Comparison of ENCODE assay signal across 1 cellular context in genomic region chr14:58666737-58667136, GRCh38.
A peak's percentile ranks its signal among the peaks of the same experiment; 100 is the strongest.
TF ChIP-seq lines count a peak whose summit lies in the region.

No MANE protein-coding gene starts in this region.

TF ChIP-seq in HEK293, 187 proteins besides CTCF, POLR2A, EP300 and RAD21 (continued from another document):
- TF ChIP-seq REST (tag by site-specific recombination; IDR thresholded peaks at IDR 0.05) (no peak), ZNF37A (tag by site-specific recombination; IDR thresholded peaks at IDR 0.05) (no peak), ZXDB (tag by site-specific recombination; IDR thresholded peaks at IDR 0.05) (no peak), ZNF513 (tag by site-specific recombination; IDR thresholded peaks at IDR 0.05) (0 out of 2 replicates have a peak, but pooled peaks have one; percentile 37), ZBTB20 (tag by site-specific recombination; IDR thresholded peaks at IDR 0.05) (no peak), ZNF426 (tag by site-specific recombination; IDR thresholded peaks at IDR 0.05) (no peak), ZNF580 (tag by site-specific recombination; IDR thresholded peaks at IDR 0.05) (no peak), ZNF16 (tag by site-specific recombination; IDR thresholded peaks at IDR 0.05; ENCODE audit: low read depth) (no peak), ZNF549 (tag by site-specific recombination; IDR thresholded peaks at IDR 0.05) (0 out of 2 replicates have a peak, but pooled peaks have one; percentile 17), ZNF23 (tag by site-specific recombination; IDR thresholded peaks at IDR 0.05; ENCODE audit: borderline replicate concordance) (no peak), ZNF571 (tag by site-specific recombination; IDR thresholded peaks at IDR 0.05) (no peak), ZNF626 (tag by site-specific recombination; IDR thresholded peaks at IDR 0.05) (no peak), ZNF585B (tag by site-specific recombination; IDR thresholded peaks at IDR 0.05) (peak; percentile 36; the same call in 1 of the 2 replicates), ELK4 (IDR thresholded peaks at IDR 0.05; ENCODE audit: borderline replicate concordance, low read depth, low read length) (no peak), ZNF248 (tag by site-specific recombination; IDR thresholded peaks at IDR 0.05) (no peak), ZNF354C (tag by site-specific recombination; IDR thresholded peaks at IDR 0.05; ENCODE audit: borderline replicate concordance, low read depth) (no peak), ZSCAN18 (tag by site-specific recombination; IDR thresholded peaks at IDR 0.05) (no peak), ZNF664 (tag by site-specific recombination; IDR thresholded peaks at IDR 0.05) (no peak), ZNF132 (tag by site-specific recombination; IDR thresholded peaks at IDR 0.05; ENCODE audit: borderline replicate concordance) (no peak)
